22 cellular contexts compared by ENCODE assay signal in the genomic region with DNA sequence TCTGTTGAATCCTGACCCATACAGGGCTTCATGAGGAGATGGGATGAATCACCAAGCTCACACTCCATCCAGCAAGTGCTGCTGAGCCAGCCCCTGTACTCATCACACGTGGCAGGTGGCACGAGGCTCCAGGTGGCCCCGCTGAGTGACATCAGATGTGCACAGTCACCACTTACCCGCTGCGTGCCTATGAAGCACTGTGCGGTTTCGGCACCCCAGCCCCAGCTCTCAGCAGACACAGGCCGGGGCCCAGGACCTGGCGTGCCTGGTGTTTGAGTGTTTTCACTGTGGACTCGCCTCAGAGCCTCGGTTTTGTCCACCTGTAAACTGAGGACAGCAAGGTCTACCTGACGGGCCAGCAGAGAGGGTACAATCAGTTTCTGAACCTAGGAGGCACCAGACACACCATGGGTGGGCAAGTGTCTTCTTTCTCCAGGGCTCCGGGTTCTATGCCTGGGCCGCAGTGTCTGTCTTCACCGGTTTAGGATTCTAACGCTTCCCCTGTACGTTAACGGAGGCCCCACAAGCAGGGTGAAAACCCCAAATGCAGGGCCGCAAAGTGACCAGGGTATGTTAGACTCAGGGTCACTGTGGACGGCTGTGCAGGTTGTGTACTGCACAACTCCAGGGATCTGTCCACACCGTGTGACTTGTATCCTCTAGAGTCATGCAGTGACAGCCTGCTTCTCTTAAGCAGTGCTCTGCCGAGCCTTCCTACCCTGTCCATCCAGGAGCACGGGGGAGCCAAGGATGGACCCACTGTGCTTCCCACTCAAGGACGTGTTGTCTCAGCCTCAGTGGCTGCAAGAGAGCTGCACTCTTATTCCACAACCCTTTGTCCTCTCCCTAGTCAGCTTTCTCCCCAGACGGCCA. TPM values are rescaled to one million over a fixed set of nuclear protein-coding genes. Genes with fewer than 3 reads are reported as not detected.
A peak's percentile ranks its signal among the peaks of the same experiment; 100 is the strongest.
DNase-seq lines count a peak whose midpoint lies in the region; ATAC-seq and TF ChIP-seq lines count a peak whose summit lies in the region.
"Had no signal": no experiment of that assay in that cellular context is flagged by ENCODE, and none has a peak within 500 bp of the region (broad histone marks: within the 10 kb centered on the region; RNA-seq: fewer than 3 reads in every experiment).

No MANE protein-coding gene starts in this region.

- no peak overlapping the region for H3K27ac Mint-ChIP-seq in nephron progenitor cell
- H3K27ac Mint-ChIP-seq: IgD-negative memory B cell had no signal

- no peak overlapping the region for H3K27ac ChIP-seq in aorta (ENCODE audit: low read depth in 1 of 2, low read length in 2 of 2)
- H3K27ac ChIP-seq: 22Rv1, breast epithelium, parathyroid adenoma, Peyer's patch had no signal

- H3K27me3 Mint-ChIP-seq in nephron progenitor cell (ENCODE audit: low read depth, poor library complexity) = peaks cover 6% of the 10 kb centered on the region

- no peak overlapping the region for H3K4me3 ChIP-seq in choroid plexus epithelial cell (ENCODE audit: low read depth, low read length)
- H3K4me3 ChIP-seq in aorta (ENCODE audit: low read length in 2 of 2) = no peak overlapping the region
- H3K4me3 ChIP-seq: breast epithelium, Peyer's patch, tibial nerve had no signal

- H3K4me3 Mint-ChIP-seq in nephron progenitor cell = no peak overlapping the region
- H3K4me3 Mint-ChIP-seq: IgD-negative memory B cell had no signal

- WGBS in aorta, 2 donors = 94 to 95% methylated on average over 25 of the region's 25 CpGs

- intact Hi-C loops in posterior vena cava (cut with DNase I) (no loop called here), aorta (cut with DNase I) (no loop called here)

- no peaks in the 10 kb centered on the region for H3K36me3 Mint-ChIP-seq in nephron progenitor cell (ENCODE audit: low read depth)
- H3K36me3 Mint-ChIP-seq: IgD-negative memory B cell had no signal

- no peak for ATAC-seq in HG03521 (IDR thresholded peaks at IDR 0.05; ENCODE audit: unreplicated experiment)
- no peak for ATAC-seq in aorta (ENCODE audit: low FRiP score)

- no peaks in the 10 kb centered on the region for H3K4me1 ChIP-seq in aorta (ENCODE audit: control insufficient read depth in 1 of 2, insufficient read depth in 2 of 2, low read length in 2 of 2)
- H3K4me1 ChIP-seq: breast epithelium, parathyroid adenoma, Peyer's patch had no signal

- no peaks in the 10 kb centered on the region for H3K36me3 ChIP-seq in aorta (ENCODE audit: control insufficient read depth in 1 of 2, insufficient read depth in 2 of 2, low read length in 1 of 2)
- H3K36me3 ChIP-seq: breast epithelium, Peyer's patch, tibial nerve had no signal

- no peaks in the 10 kb centered on the region for H3K27me3 ChIP-seq in aorta (ENCODE audit: control insufficient read depth in 1 of 2, insufficient read depth in 2 of 2, low read length in 1 of 2)
- H3K27me3 ChIP-seq: breast epithelium, Peyer's patch, tibial nerve had no signal

- peaks cover 24% of the 10 kb centered on the region for H3K4me1 Mint-ChIP-seq in nephron progenitor cell
- H3K4me1 Mint-ChIP-seq: IgD-negative memory B cell had no signal

- TF ChIP-seq CTCF in choroid plexus epithelial cell (conservative IDR thresholded peaks at IDR 0.05; ENCODE audit: low read depth, low read length) (no peak), nephron progenitor cell (IDR thresholded peaks at IDR 0.05) (no peak)

- H3K9me3 ChIP-seq in aorta (ENCODE audit: control insufficient read depth, low read length) = no peaks in the 10 kb centered on the region
- H3K9me3 ChIP-seq: breast epithelium, Peyer's patch, tibial nerve had no signal

- DNase-seq in DMS53 (lab: John Stamatoyannopoulos, UW) (peak; percentile 30), DMS53 treated with DMSO at 0.1 percent for 48 hours (lab: John Stamatoyannopoulos, UW; ENCODE audit: unreplicated experiment) (no peak), M059J (ENCODE audit: low read depth) (peak; percentile 84), choroid plexus epithelial cell (ENCODE audit: low read depth) (peak; percentile 34), posterior vena cava (ENCODE audit: low spot score) (peak; percentile 56), nephron progenitor cell (no peak), aorta (no peak)
- DNase-seq: activated CD4-positive, CD25-positive, alpha-beta regulatory T cell treated with anti-CD3 and anti-CD28 coated beads, Interleukin-2, amount 50 U/mL, for 72 hours; activated naive CD4-positive, alpha-beta T cell treated with anti-CD3 and anti-CD28 coated beads, Interleukin-2, amount 50 U/mL, for 16 hours; C1 segment of cervical spinal cord; DMS153; NCI-H2029 treated with DMSO at 0.1 percent for 48 hours; NCI-H748 treated with DMSO at 0.1 percent for 48 hours; small intestine; T-helper 1 cell had no signal

- no peaks in the 10 kb centered on the region for H3K9me3 Mint-ChIP-seq in nephron progenitor cell
- H3K9me3 Mint-ChIP-seq: IgD-negative memory B cell had no signal

RNA-seq across cellular contexts. Expression of a gene that starts 44.3 kb away (rescaled TPM):
- 164 and 277 TPM in 2 replicates for total RNA-seq in M059J (2014; rRNA removed; shearing (Covaris generic))
- total RNA-seq in posterior vena cava = 100 to 1,000 TPM in 1 of 2 donors, 10 to 100 TPM in 1; 71.1 to 196 TPM
- 100 to 1,000 TPM; 108 to 159 TPM for total RNA-seq in aorta
- polyA plus RNA-seq in aorta = 10 to 100 TPM; 18.7 to 57.7 TPM
- polyA plus RNA-seq: IgD-negative memory B cell had no signal

Comparison
In these comparisons a context has a peak if more than half of its experiments do, and no peak if none do; other contexts are left out.
1. DNase-seq: peak in DMS53 (single experiment), M059J (single experiment), choroid plexus epithelial cell (single experiment) and posterior vena cava (single experiment); none in DMS53 treated with DMSO at 0.1 percent for 48 hours (single experiment), nephron progenitor cell (single experiment) and aorta (0 of 2).